Comparison of ENCODE assay signal across 9 cellular contexts in genomic region chrX:71867680-71868079, GRCh38. TPM values are rescaled to one million over a fixed set of nuclear protein-coding genes. Genes with fewer than 3 reads are reported as not detected.
"Had no signal": no experiment of that assay in that cellular context is flagged by ENCODE, and none has a peak within 500 bp of the region (broad histone marks: within the 10 kb centered on the region; RNA-seq: fewer than 3 reads in every experiment).

No MANE protein-coding gene starts in this region.

- DNase-seq: H7, HFFc6, KBM-7 had no signal

- H3K36me3 ChIP-seq: HAP-1 had no signal

- H3K4me1 ChIP-seq: HAP-1 had no signal

- FAIRE-seq: H1, HepG2 had no signal

- H3K4me2 ChIP-seq: GM23338 had no signal

- H3K9me3 ChIP-seq: HAP-1 had no signal

- H3K27ac ChIP-seq: HL-60 had no signal

- ATAC-seq: GM23338, HCT116, HepG2 had no signal

- H2AFZ ChIP-seq: GM23338 had no signal

- H3K4me3 ChIP-seq: GM23338, HAP-1 had no signal

RNA-seq across cellular contexts. Expression of gene NHSL2, which starts 43.0 kb away (rescaled TPM):
- total RNA-seq: HepG2 had no signal
